9 cellular contexts compared by ENCODE assay signal in the genomic region with DNA sequence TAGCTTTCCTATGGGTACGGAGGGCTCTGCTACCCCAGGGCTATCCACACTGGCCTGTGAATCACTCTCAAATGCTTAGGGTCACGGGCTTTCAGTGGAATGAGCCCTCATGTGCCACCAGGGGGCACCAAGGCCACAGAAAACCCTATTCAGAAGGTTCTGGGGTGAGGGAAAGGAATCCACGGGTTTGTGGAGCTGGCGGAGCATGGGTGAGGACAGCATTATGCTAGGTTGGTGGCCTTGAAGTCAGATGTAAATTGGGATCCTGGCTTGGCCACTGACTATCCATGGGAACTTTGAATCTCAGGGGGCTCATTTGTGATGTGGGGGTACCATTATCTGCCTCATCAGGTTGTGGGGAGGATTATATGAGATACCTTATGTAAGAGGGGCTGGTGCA. TPM values are rescaled to one million over a fixed set of nuclear protein-coding genes. Genes with fewer than 3 reads are reported as not detected.
A peak's percentile ranks its signal among the peaks of the same experiment; 100 is the strongest.
DNase-seq lines count a peak whose midpoint lies in the region; ATAC-seq, FAIRE-seq and TF ChIP-seq lines count a peak whose summit lies in the region.
"Had no signal": no experiment of that assay in that cellular context is flagged by ENCODE, and none has a peak within 500 bp of the region (broad histone marks: within the 10 kb centered on the region; RNA-seq: fewer than 3 reads in every experiment).

No MANE protein-coding gene starts in this region.

- ATAC-seq in HG02678 (IDR thresholded peaks at IDR 0.05; ENCODE audit: unreplicated experiment) (peak; percentile 62), HG02973 (IDR thresholded peaks at IDR 0.05; ENCODE audit: unreplicated experiment) (no peak)
- peak; percentile 71 for ATAC-seq in naive thymus-derived CD4-positive, alpha-beta T cell
- ATAC-seq in stimulated activated memory B cell treated with anti-CD40 and anti-IgM and Interleukin-4, amounts not matched to agents 10 μg/mL and 1 μg/mL and 100 μg/mL, for 72 hours: peak; percentile 85

- TF ChIP-seq CTCF in D721Med (IDR thresholded peaks at IDR 0.05; ENCODE audit: insufficient read depth, missing control alignments): peak; percentile 76

- H3K9ac ChIP-seq in NT2/D1 (ENCODE audit: insufficient read length, low read depth): no peak overlapping the region

- peaks cover 2% of the 10 kb centered on the region for H3K4me1 ChIP-seq in NT2/D1 (ENCODE audit: insufficient read depth, insufficient read length)
- H3K4me1 ChIP-seq in naive thymus-derived CD4-positive, alpha-beta T cell (ENCODE audit: control insufficient read depth in 2 of 2, insufficient read depth in 2 of 2, low read length in 2 of 2): peaks cover 7 to 13% of the 10 kb centered on the region in 2 donors

- H3K4me3 Mint-ChIP-seq in naive thymus-derived CD4-positive, alpha-beta T cell: no peak overlapping the region
- H3K4me3 Mint-ChIP-seq in stimulated activated memory B cell treated with anti-CD40 and anti-IgM and Interleukin-4, amounts not matched to agents 10 μg/mL and 1 μg/mL and 100 μg/mL, for 72 hours: peak overlapping the region; percentile 65

- peak overlapping the region in 2 of 9 donors; percentile 15 to 77 for H3K27ac Mint-ChIP-seq in naive thymus-derived CD4-positive, alpha-beta T cell
- peak overlapping the region; percentile 67 for H3K27ac Mint-ChIP-seq in stimulated activated memory B cell treated with anti-CD40 and anti-IgM and Interleukin-4, amounts not matched to agents 10 μg/mL and 1 μg/mL and 100 μg/mL, for 72 hours

- H3K27ac ChIP-seq in naive thymus-derived CD4-positive, alpha-beta T cell (ENCODE audit: low read depth, low read length): no peak overlapping the region

- H3K9me3 Mint-ChIP-seq in naive thymus-derived CD4-positive, alpha-beta T cell: peaks cover 0 to 2% (median 0%) of the 10 kb centered on the region in 11 donors
- no peaks in the 10 kb centered on the region for H3K9me3 Mint-ChIP-seq in stimulated activated memory B cell treated with anti-CD40 and anti-IgM and Interleukin-4, amounts not matched to agents 10 μg/mL and 1 μg/mL and 100 μg/mL, for 72 hours

- DNase-seq in D721Med (ENCODE audit: insufficient read length, low spot score): peak; percentile 27
- peak; percentile 79 for DNase-seq in NT2/D1 (ENCODE audit: low read depth, low spot score)
- peak; percentile 73 for DNase-seq in activated CD8-positive, alpha-beta memory T cell treated with anti-CD3 and anti-CD28 coated beads, Interleukin-2, amount 50 U/mL, for 48 hours
- DNase-seq in erythroblast (lab: John Stamatoyannopoulos, UW): peak; percentile 86 to 91
- peak; percentile 22 to 59 (median 51) for DNase-seq in naive thymus-derived CD4-positive, alpha-beta T cell

- no peaks in the 10 kb centered on the region for H3K9me3 ChIP-seq in NT2/D1 (ENCODE audit: insufficient read depth, low read length)
- H3K9me3 ChIP-seq in naive thymus-derived CD4-positive, alpha-beta T cell (ENCODE audit: control insufficient read depth in 2 of 3, low read length in 3 of 3): no peaks in the 10 kb centered on the region

- POLR2A ChIA-PET in naive thymus-derived CD4-positive, alpha-beta T cell (lab: Charles Lee): interaction anchor here (1.6 kb wide), 1 partner anchor 73 kb away, joined by 3 read pairs; no protein-coding TSS in a partner anchor

- TF ChIP-seq POLR2A in erythroblast (IDR thresholded peaks at IDR 0.05; ENCODE audit: low read length): no peak

- H3K4me3 ChIP-seq in NT2/D1 (ENCODE audit: insufficient read length, low read depth): no peak overlapping the region
- no peak overlapping the region for H3K4me3 ChIP-seq in naive thymus-derived CD4-positive, alpha-beta T cell (ENCODE audit: low read length)

- peaks cover 9 to 22% (median 18%) of the 10 kb centered on the region in 7 donors for H3K4me1 Mint-ChIP-seq in naive thymus-derived CD4-positive, alpha-beta T cell
- H3K4me1 Mint-ChIP-seq in stimulated activated memory B cell treated with anti-CD40 and anti-IgM and Interleukin-4, amounts not matched to agents 10 μg/mL and 1 μg/mL and 100 μg/mL, for 72 hours: peaks cover 28% of the 10 kb centered on the region

- no peaks in the 10 kb centered on the region for H3K27me3 Mint-ChIP-seq in naive thymus-derived CD4-positive, alpha-beta T cell
- no peaks in the 10 kb centered on the region for H3K27me3 Mint-ChIP-seq in stimulated activated memory B cell treated with anti-CD40 and anti-IgM and Interleukin-4, amounts not matched to agents 10 μg/mL and 1 μg/mL and 100 μg/mL, for 72 hours

- intact Hi-C loops in naive thymus-derived CD4-positive, alpha-beta T cell (cut with micrococcal nuclease): loop anchor here (1.0 to 10.0 kb wide), 7 partner anchors 48 to 370 kb away; no protein-coding TSS in a partner anchor

- CTCF ChIA-PET in naive thymus-derived CD4-positive, alpha-beta T cell (lab: Charles Lee): interaction anchor here (1.0 to 3.4 kb wide), 5 partner anchors 9 to 205 kb away, joined by 3 to 20 read pairs (median 8); no protein-coding TSS in a partner anchor

- H3K27me3 ChIP-seq in NT2/D1 (ENCODE audit: insufficient read depth, insufficient read length): no peaks in the 10 kb centered on the region
- H3K27me3 ChIP-seq in naive thymus-derived CD4-positive, alpha-beta T cell (ENCODE audit: control insufficient read depth in 2 of 2, insufficient read depth in 2 of 2, low read length in 2 of 2): no peaks in the 10 kb centered on the region

- no peak for FAIRE-seq in D721Med (lab: Jason Lieb, UNC)
- FAIRE-seq: TTC549 had no signal

- H3K36me3 ChIP-seq in NT2/D1 (ENCODE audit: insufficient read depth, insufficient read length, low read length): no peaks in the 10 kb centered on the region
- H3K36me3 ChIP-seq in naive thymus-derived CD4-positive, alpha-beta T cell (ENCODE audit: control insufficient read depth in 2 of 3, insufficient read depth in 3 of 3, low read length in 3 of 3): peaks cover 0 to 2% (median 0%) of the 10 kb centered on the region in 3 experiments

- H3K36me3 Mint-ChIP-seq in naive thymus-derived CD4-positive, alpha-beta T cell: peaks cover 0 to 1% (median under 1%) of the 10 kb centered on the region in 5 donors
- H3K36me3 Mint-ChIP-seq in stimulated activated memory B cell treated with anti-CD40 and anti-IgM and Interleukin-4, amounts not matched to agents 10 μg/mL and 1 μg/mL and 100 μg/mL, for 72 hours: peaks cover 1% of the 10 kb centered on the region

RNA-seq across cellular contexts. Expression of gene LAMTOR5, which starts 5.1 kb away (rescaled TPM):
- total RNA-seq in naive thymus-derived CD4-positive, alpha-beta T cell: 100 to 1,000 TPM in 1 of 5 experiments, 10 to 100 TPM in 4; 63.3 to 146 (median 69.4) TPM
- 100 to 1,000 TPM; 226 to 238 TPM for polyA plus RNA-seq in naive thymus-derived CD4-positive, alpha-beta T cell

RNA-seq across cellular contexts. Expression of gene SLC16A4, which starts 21.8 kb away (rescaled TPM):
- under 1 TPM; 0.19 to 0.76 (median 0.32) TPM for total RNA-seq in naive thymus-derived CD4-positive, alpha-beta T cell
- under 1 TPM; 0.24 to 0.93 TPM for polyA plus RNA-seq in naive thymus-derived CD4-positive, alpha-beta T cell

RNA-seq across cellular contexts. Expression of gene PROK1, which starts 38.4 kb away (rescaled TPM):
- not detected for total RNA-seq in naive thymus-derived CD4-positive, alpha-beta T cell
- not detected for polyA plus RNA-seq in naive thymus-derived CD4-positive, alpha-beta T cell

Comparison
In these comparisons a context has a peak if more than half of its experiments do, and no peak if none do; other contexts are left out.
1. DNase-seq: peak in every context shown above with its lines; median percentile 88 in erythroblast; 79 in NT2/D1; 73 in activated CD8-positive, alpha-beta memory T cell treated with anti-CD3 and anti-CD28 coated beads, Interleukin-2, amount 50 U/mL, for 48 hours; 51 in naive thymus-derived CD4-positive, alpha-beta T cell; 27 in D721Med.